9 cellular contexts compared by ENCODE assay signal in genomic region chr1:26317612-26318337, GRCh38. TPM values are rescaled to one million over a fixed set of nuclear protein-coding genes. Genes with fewer than 3 reads are reported as not detected.
DNase-seq lines count a peak whose midpoint lies in the region; ATAC-seq and TF ChIP-seq lines count a peak whose summit lies in the region.
"Had no signal": no experiment of that assay in that cellular context is flagged by ENCODE, and none has a peak within 500 bp of the region (broad histone marks: within the 10 kb centered on the region; RNA-seq: fewer than 3 reads in every experiment).

CD52 (plus strand) TSS chr1:26317958; CDS start chr1:26318018, 60 bp downstream.

- intact Hi-C loops in Right ventricle myocardium superior (cut with DNase I) (no loop called here), left ventricle myocardium superior (cut with micrococcal nuclease) (no loop called here)

- no peaks in the 10 kb centered on the region for H3K9me3 Mint-ChIP-seq in chondrocyte (ENCODE audit: low read depth)

- peaks cover 7% of the 10 kb centered on the region for H3K27me3 Mint-ChIP-seq in chondrocyte (ENCODE audit: low read depth)

- ATAC-seq in Right ventricle myocardium superior (ENCODE audit: poor library complexity) (no peak), left ventricle myocardium superior (no peak), left lobe of liver (no peak), GM19455 (IDR thresholded peaks at IDR 0.05; ENCODE audit: unreplicated experiment) (no peak)

- H3K4me3 Mint-ChIP-seq in chondrocyte (ENCODE audit: unreplicated experiment): no peak within 1 kb of the TSS

- DNase-seq in Right ventricle myocardium superior (peak; percentile 27), left ventricle myocardium superior (no peak), T-helper 22 cell (ENCODE audit: low read depth) (peak; percentile 70), chondrocyte (ENCODE audit: low spot score) (no peak), left lobe of liver (ENCODE audit: low spot score) (no peak), middle frontal gyrus (ENCODE audit: extremely low spot score, low spot score) (no peak)
- peak; percentile 73 for DNase-seq in stimulated activated CD4-positive, alpha-beta T cell treated with anti-CD3 and anti-CD28 coated beads, Interleukin-2, amount 100 ng/mL, for 4 hours (ENCODE audit: low read depth)

- H3K27ac Mint-ChIP-seq in chondrocyte (ENCODE audit: unreplicated experiment): peak within 1 kb of the TSS; percentile 15

- no peak for TF ChIP-seq CTCF in chondrocyte (IDR thresholded peaks at IDR 0.05)

- H3K36me3 Mint-ChIP-seq in chondrocyte (ENCODE audit: low read depth): no peaks in the 10 kb centered on the region

- H3K4me1 Mint-ChIP-seq in chondrocyte (ENCODE audit: low read depth): peaks cover 5% of the 10 kb centered on the region

RNA-seq across cellular contexts. Expression of gene CD52, which starts in this region (rescaled TPM):
- total RNA-seq in Right ventricle myocardium superior (4.4 TPM), left ventricle myocardium superior (6.3 TPM), chondrocyte (not detected in 3 replicates), left lobe of liver (3.0 TPM)
- total RNA-seq: astrocyte had no signal

Comparison
In these comparisons a context has a peak if more than half of its experiments do, and no peak if none do; other contexts are left out.
1. DNase-seq: peak in Right ventricle myocardium superior (single experiment), T-helper 22 cell (single experiment) and stimulated activated CD4-positive, alpha-beta T cell treated with anti-CD3 and anti-CD28 coated beads, Interleukin-2, amount 100 ng/mL, for 4 hours (single experiment); none in left ventricle myocardium superior (single experiment), chondrocyte (single experiment), left lobe of liver (single experiment) and middle frontal gyrus (single experiment).